Comparison of ENCODE assay signal across 12 cellular contexts in the genomic region with DNA sequence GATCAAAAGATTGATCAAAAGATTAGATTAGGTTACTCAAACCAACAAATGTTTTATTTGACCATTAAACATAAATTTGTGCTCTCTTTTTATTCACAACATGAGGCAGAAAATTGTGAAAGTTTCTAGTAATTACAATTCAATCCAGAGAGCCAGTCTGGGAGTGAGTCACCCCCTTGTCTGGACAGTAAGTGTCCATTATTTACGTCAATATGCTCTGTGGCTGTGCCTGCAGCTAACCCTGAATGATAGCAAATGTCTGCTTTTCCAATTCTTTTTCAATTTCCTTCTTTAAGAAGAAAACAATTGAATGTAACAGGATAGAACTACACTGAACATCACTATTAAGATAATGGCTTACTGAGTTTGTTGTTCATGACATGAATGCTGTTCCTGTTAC. TPM values are rescaled to one million over a fixed set of nuclear protein-coding genes. Genes with fewer than 3 reads are reported as not detected.
DNase-seq lines count a peak whose midpoint lies in the region; ATAC-seq and TF ChIP-seq lines count a peak whose summit lies in the region.
"Had no signal": no experiment of that assay in that cellular context is flagged by ENCODE, and none has a peak within 500 bp of the region (broad histone marks: within the 10 kb centered on the region; RNA-seq: fewer than 3 reads in every experiment).

No MANE protein-coding gene starts in this region.

- H3K4me1 Mint-ChIP-seq in natural killer cell = no peaks in the 10 kb centered on the region
- H3K4me1 Mint-ChIP-seq: nephron had no signal

- no peak for ATAC-seq in natural killer cell
- ATAC-seq: Panc1 had no signal

- H3K27ac Mint-ChIP-seq in natural killer cell = no peak overlapping the region
- H3K27ac Mint-ChIP-seq: nephron had no signal

- TF ChIP-seq CTCF in cardiac fibroblast (IDR thresholded peaks at IDR 0.05; ENCODE audit: low read depth, low read length) = no peak
- no peak for TF ChIP-seq CTCF in natural killer cell (IDR thresholded peaks at IDR 0.05)

- H3K9me3 Mint-ChIP-seq in natural killer cell = no peaks in the 10 kb centered on the region
- H3K9me3 Mint-ChIP-seq: nephron had no signal

- H3K27me3 Mint-ChIP-seq in natural killer cell (ENCODE audit: low read depth in 2 of 2) = no peaks in the 10 kb centered on the region

- intact Hi-C loops in natural killer cell (cut with micrococcal nuclease) = no loop called here

- H3K4me3 ChIP-seq in cardiac fibroblast (replicated peaks in 1 of 2; ENCODE audit: low read depth in 2 of 2, low read length in 2 of 2) = no peak overlapping the region
- H3K4me3 ChIP-seq: spleen had no signal

- no peaks in the 10 kb centered on the region for H3K36me3 Mint-ChIP-seq in natural killer cell

- DNase-seq in AG20443 (ENCODE audit: low spot score) = peak; percentile 80
- peak; percentile 46 for DNase-seq in NCI-H2227 (lab: John Stamatoyannopoulos, UW; ENCODE audit: unreplicated experiment)
- peak; percentile 72 to 93 for DNase-seq in cardiac fibroblast (ENCODE audit: low read depth in 2 of 2)
- DNase-seq in lung microvascular endothelial cell (ENCODE audit: low read depth in 2 of 2) = peak; percentile 55 to 91
- no peak for DNase-seq in NCI-H2081 (lab: John Stamatoyannopoulos, UW)
- no peak for DNase-seq in T-helper 9 cell
- no peak for DNase-seq in natural killer cell
- DNase-seq in NCI-H510A (lab: John Stamatoyannopoulos, UW) = no peak
- DNase-seq: H7, spleen had no signal

- H3K4me3 Mint-ChIP-seq in natural killer cell = no peak overlapping the region
- H3K4me3 Mint-ChIP-seq: nephron had no signal

RNA-seq across cellular contexts. Expression of a gene that starts 27.9 kb away (rescaled TPM):
- total RNA-seq in lung microvascular endothelial cell = 361 and 479 TPM in 2 replicates
- total RNA-seq in natural killer cell = 1 to 10 TPM in 2 of 3 donors, under 1 TPM in 1; 0.57 to 4.0 (median 1.5) TPM

RNA-seq across cellular contexts. Expression of a gene that starts 43.1 kb away (rescaled TPM):
- not detected in 2 replicates for total RNA-seq in lung microvascular endothelial cell
- total RNA-seq in natural killer cell = not detected
- total RNA-seq: H7, spleen had no signal

RNA-seq across cellular contexts. Expression of a gene that starts 54.7 kb away (rescaled TPM):
- 26.2 and 28.4 TPM in 2 replicates for total RNA-seq in lung microvascular endothelial cell
- total RNA-seq in natural killer cell = 10 to 100 TPM; 13.1 to 14.0 (median 13.9) TPM

RNA-seq across cellular contexts. Expression of a gene that starts 58.9 kb away (rescaled TPM):
- total RNA-seq in lung microvascular endothelial cell = 72.1 and 139 TPM in 2 replicates
- total RNA-seq in natural killer cell = not detected

Comparison
In these comparisons a context has a peak if more than half of its experiments do, and no peak if none do; other contexts are left out.
1. DNase-seq: peak in AG20443 (single experiment), NCI-H2227 (single experiment), cardiac fibroblast (2 of 2) and lung microvascular endothelial cell (2 of 2); none in NCI-H2081 (0 of 2), T-helper 9 cell (single experiment), natural killer cell (single experiment) and NCI-H510A (single experiment).
2. RNA of a gene that starts 27.9 kb away (total RNA-seq): 361 to 479 TPM in lung microvascular endothelial cell; 0.57 to 4.0 TPM in natural killer cell; every median in the first group is over 10 times any median in the second.